In genomic region chr2:191696960-191697359, GRCh38 we compare ENCODE assay signal across 22 cellular contexts.
"Had no signal": no experiment of that assay in that cellular context is flagged by ENCODE, and none has a peak within 500 bp of the region (broad histone marks: within the 10 kb centered on the region; RNA-seq: fewer than 3 reads in every experiment).

No MANE protein-coding gene starts in this region.

- H3K79me2 ChIP-seq: parathyroid adenoma had no signal

- ATAC-seq: activated naive CD8-positive, alpha-beta T cell treated with anti-CD3 and anti-CD28 coated beads, Interleukin-2, amount 50 U/mL, for 24 hours; stimulated activated naive CD8-positive, alpha-beta T cell treated with anti-CD3 and anti-CD28 coated beads, Interleukin-15, Interleukin-2, amounts not matched to agents 100 U/mL and 50 U/mL, for 24 hours; T-cell had no signal

- H3K27ac Mint-ChIP-seq: activated naive CD4-positive, alpha-beta T cell treated with anti-CD3 and anti-CD28 coated beads, Interleukin-2, amount 10 ng/mL, durations not matched to agents 7 days and 5 days; activated naive CD8-positive, alpha-beta T cell treated with anti-CD3 and anti-CD28 coated beads, Interleukin-2, amount 50 U/mL, for 24 hours; dendritic cell treated with granulocyte-macrophage colony-stimulating factor and Interleukin-4, amounts not matched to agents 40 ng/mL and 50 ng/mL, for 4 days; T-cell; T-helper 2 cell treated with Interferon-gamma antibody and Interleukin-4, amounts not matched to agents 5 μg/mL and 100 μg/mL, for 36 hours had no signal

- H3K27me3 ChIP-seq: brain microvascular endothelial cell, gastrocnemius medialis, upper lobe of right lung had no signal

- H3K9me3 Mint-ChIP-seq: activated naive CD4-positive, alpha-beta T cell treated with anti-CD3 and anti-CD28 coated beads, Interleukin-2, amount 10 ng/mL, durations not matched to agents 7 days and 5 days; activated naive CD8-positive, alpha-beta T cell treated with anti-CD3 and anti-CD28 coated beads, Interleukin-2, amount 50 U/mL, for 24 hours; dendritic cell treated with granulocyte-macrophage colony-stimulating factor and Interleukin-4, amounts not matched to agents 40 ng/mL and 50 ng/mL, for 4 days; T-cell; T-helper 2 cell treated with Interferon-gamma antibody and Interleukin-4, amounts not matched to agents 5 μg/mL and 100 μg/mL, for 36 hours had no signal

- H3K4me3 ChIP-seq: gastrocnemius medialis, upper lobe of right lung had no signal

- H3K27ac ChIP-seq: brain microvascular endothelial cell, parathyroid adenoma, upper lobe of right lung had no signal

- H3K4me1 ChIP-seq: parathyroid adenoma, upper lobe of right lung had no signal

- H2AFZ ChIP-seq: parathyroid adenoma had no signal

- H3K9me3 ChIP-seq: gastrocnemius medialis, upper lobe of right lung had no signal

- DNase-seq: activated CD4-positive, alpha-beta T cell treated with anti-CD3 and anti-CD28 coated beads for 1 hour; activated CD4-positive, alpha-beta T cell treated with anti-CD3 and anti-CD28 coated beads, Interleukin-2, amount 50 U/mL, for 4 hours; activated CD8-positive, alpha-beta memory T cell treated with anti-CD3 and anti-CD28 coated beads for 24 hours; activated CD8-positive, alpha-beta memory T cell treated with anti-CD3 and anti-CD28 coated beads, Interleukin-2, amount 50 U/mL, for 4 hours; activated effector memory CD4-positive, alpha-beta T cell treated with anti-CD3 and anti-CD28 coated beads, Interleukin-2, amount 50 U/mL, for 16 hours; activated naive CD4-positive, alpha-beta T cell treated with anti-CD3 and anti-CD28 coated beads, Interleukin-2, amount 10 ng/mL, durations not matched to agents 7 days and 5 days; activated naive CD8-positive, alpha-beta T cell treated with anti-CD3 and anti-CD28 coated beads, Interleukin-2, amount 50 U/mL, for 24 hours; anterior cingulate cortex; brain microvascular endothelial cell; caudate nucleus; effector CD4-positive, alpha-beta T cell; gastrocnemius medialis; hippocampal formation; right cardiac atrium; stimulated activated CD4-positive, alpha-beta T cell treated with anti-CD3 and anti-CD28 coated beads, Interleukin-12 subunit alpha, Interleukin-12 subunit beta, amount 100 ng/mL, for 4 hours; stimulated activated CD4-positive, alpha-beta T cell treated with anti-CD3 and anti-CD28 coated beads, Interleukin-4, amount 100 ng/mL, for 4 hours; stimulated activated naive CD8-positive, alpha-beta T cell treated with anti-CD3 and anti-CD28 coated beads, Interleukin-15, Interleukin-2, amounts not matched to agents 100 U/mL and 50 U/mL, for 24 hours; T-cell; upper lobe of right lung had no signal

- H3K9ac ChIP-seq: parathyroid adenoma had no signal

- H3K36me3 ChIP-seq: brain microvascular endothelial cell, gastrocnemius medialis, upper lobe of right lung had no signal
